Comparison of ENCODE assay signal across 14 cellular contexts in genomic region chr1:164630626-164631396, GRCh38.
A peak's percentile ranks its signal among the peaks of the same experiment; 100 is the strongest.
DNase-seq lines count a peak whose midpoint lies in the region; ATAC-seq, FAIRE-seq and TF ChIP-seq lines count a peak whose summit lies in the region.
"Had no signal": no experiment of that assay in that cellular context is flagged by ENCODE, and none has a peak within 500 bp of the region (broad histone marks: within the 10 kb centered on the region; RNA-seq: fewer than 3 reads in every experiment).

No MANE protein-coding gene starts in this region.

- H4K20me1 ChIP-seq in H1 (replicated peaks in 1 of 2; ENCODE audit: control insufficient read depth in 1 of 2, insufficient read depth in 2 of 2, low read length in 2 of 2), result peaks cover 4 to 7% of the 10 kb centered on the region in 2 experiments

- no peak overlapping the region for H4K91ac ChIP-seq in H1 (replicated peaks; ENCODE audit: insufficient read length, low read length)

- H2BK120ac ChIP-seq in H1 (replicated peaks; ENCODE audit: low read depth, low read length), result no peak overlapping the region

- WGBS in A549 (ENCODE audit: missing lambda C conversion rate), result 20% methylated on average over 3 of the region's 3 CpGs
- 82% methylated on average over 3 of the region's 3 CpGs; no CpG with 5 or more reads in 1 of the 2 experiments for WGBS in H1 (ENCODE audit: extremely low coverage in 1 of 2, insufficient coverage in 1 of 2, insufficient read length in 1 of 2, insufficient replicate concordance in 2 of 2, low coverage in 1 of 2, low lambda C conversion rate in 2 of 2, missing lambda C conversion rate in 1 of 2), 2 experiments

- H2BK12ac ChIP-seq in H1 (ENCODE audit: low read depth, low read length), result no peak overlapping the region

- no peak overlapping the region for H2BK20ac ChIP-seq in H1 (ENCODE audit: low read length)

- H3K27ac Mint-ChIP-seq in effector memory CD8-positive, alpha-beta T cell, result no peak overlapping the region
- H3K27ac Mint-ChIP-seq: activated CD4-positive, alpha-beta T cell treated with anti-CD3 and anti-CD28 coated beads for 36 hours; T-helper 1 cell treated with Interleukin-12 subunit alpha and Interleukin-12 subunit beta and Interleukin-4 antibody, amounts not matched to agents 30 μg/mL and 1 μg/mL, for 36 hours had no signal

- H3K4me1 ChIP-seq in A549 (peaks cover 56% of the 10 kb centered on the region), HEK293 (ENCODE audit: control insufficient read depth, insufficient read depth, low read length) (peaks cover 25% of the 10 kb centered on the region), H1 (replicated peaks in 1 of 4; ENCODE audit: control insufficient read depth in 3 of 4, insufficient read depth in 4 of 4, low read length in 3 of 4) (peaks cover 6 to 25% (median 20%) of the 10 kb centered on the region in 4 experiments)

- H3K36me3 Mint-ChIP-seq in effector memory CD8-positive, alpha-beta T cell (ENCODE audit: insufficient read depth), result no peaks in the 10 kb centered on the region

- ATAC-seq in A549, result peak in 1 of 2 experiments; percentile 48; a peak in 3 of 6 replicates
- ATAC-seq in left lobe of liver, result peak; percentile 14
- no peak for ATAC-seq in effector memory CD8-positive, alpha-beta T cell (replicated peaks)
- ATAC-seq: activated CD4-positive, alpha-beta T cell treated with anti-CD3 and anti-CD28 coated beads for 36 hours; Panc1 had no signal

- H4K5ac ChIP-seq in H1 (ENCODE audit: insufficient read length, low read depth, low read length), result no peak overlapping the region

- TF ChIP-seq CTCF in A549 (IDR thresholded peaks at IDR 0.05), result no peak
- TF ChIP-seq CTCF in HEK293 (tag by site-specific recombination; IDR thresholded peaks at IDR 0.05), result no peak
- no peak for TF ChIP-seq CTCF in H1 (IDR thresholded peaks at IDR 0.05; ENCODE audit: control extremely low read depth in 1 of 3, insufficient read depth in 1 of 3, low read depth in 1 of 3, low read length in 3 of 3)

- H2AFZ ChIP-seq in H1 (ENCODE audit: low read length), result no peak overlapping the region

- TF ChIP-seq POLR2A in A549 (IDR thresholded peaks at IDR 0.05; ENCODE audit: low read length), result no peak
- TF ChIP-seq POLR2A in H1 (IDR thresholded peaks at IDR 0.05; ENCODE audit: control extremely low read depth in 1 of 2, low read depth in 2 of 2, low read length in 2 of 2), result no peak

- H3K27me3 Mint-ChIP-seq in effector memory CD8-positive, alpha-beta T cell, result no peaks in the 10 kb centered on the region

- H3K9me3 ChIP-seq in A549 (no peaks in the 10 kb centered on the region), HEK293 (ENCODE audit: control insufficient read depth, insufficient read depth, low read depth, low read length) (no peaks in the 10 kb centered on the region), H1 (ENCODE audit: insufficient read depth in 2 of 2, low read depth in 1 of 2, low read length in 1 of 2) (no peaks in the 10 kb centered on the region)

- H3K18ac ChIP-seq in H1 (ENCODE audit: extremely low read depth, low read length), result no peak overlapping the region

- peak overlapping the region in 1 of 4 experiments; percentile 8; a peak in 1 of 7 replicates for H3K9ac ChIP-seq in H1 (replicated peaks in 1 of 4; ENCODE audit: extremely low read depth in 1 of 4, low read depth in 3 of 4, low read length in 3 of 4)

- no peak overlapping the region for H2AK5ac ChIP-seq in H1 (ENCODE audit: low read depth, low read length)

- H3K79me1 ChIP-seq in H1 (ENCODE audit: low read depth, low read length), result peaks cover 10% of the 10 kb centered on the region; the same call in 1 of the 2 replicates

- H3K9me3 Mint-ChIP-seq in effector memory CD8-positive, alpha-beta T cell, result no peaks in the 10 kb centered on the region
- H3K9me3 Mint-ChIP-seq: T-helper 1 cell treated with Interleukin-12 subunit alpha and Interleukin-12 subunit beta and Interleukin-4 antibody, amounts not matched to agents 30 μg/mL and 1 μg/mL, for 36 hours had no signal

- H3K4me2 ChIP-seq in A549 (peak overlapping the region; percentile 33), H1 (ENCODE audit: insufficient read depth in 1 of 2, low read depth in 2 of 2, low read length in 2 of 2) (no peak overlapping the region)

- FAIRE-seq in A549 (lab: Jason Lieb, UNC), result peak; percentile 61
- peak; percentile 13 for FAIRE-seq in H1 (lab: Jason Lieb, UNC)

- peak in 1 of 2 experiments; percentile 40 for DNase-seq in A549 (ENCODE audit: low read depth in 1 of 2, low spot score in 1 of 2)
- DNase-seq in H1 (ENCODE audit: low read depth in 1 of 2, low spot score in 2 of 2), result no peak
- DNase-seq in left lobe of liver (ENCODE audit: low spot score), result no peak
- no peak for DNase-seq in GDM1 (lab: John Stamatoyannopoulos, UW)
- DNase-seq in effector memory CD8-positive, alpha-beta T cell, result no peak
- no peak for DNase-seq in D341Med (ENCODE audit: low spot score)
- DNase-seq in head of caudate nucleus, result no peak
- DNase-seq: activated CD4-positive, alpha-beta T cell treated with anti-CD3 and anti-CD28 coated beads for 36 hours; activated T-cell treated with anti-CD3 and anti-CD28 coated beads, Interleukin-2, amount 50 U/mL, for 1 hour; DND-41; NCI-H2171 treated with DMSO at 0.1 percent for 48 hours had no signal

- H3K4me3 Mint-ChIP-seq in effector memory CD8-positive, alpha-beta T cell, result no peak overlapping the region
- H3K4me3 Mint-ChIP-seq: activated CD4-positive, alpha-beta T cell treated with anti-CD3 and anti-CD28 coated beads for 36 hours; T-helper 1 cell treated with Interleukin-12 subunit alpha and Interleukin-12 subunit beta and Interleukin-4 antibody, amounts not matched to agents 30 μg/mL and 1 μg/mL, for 36 hours had no signal

- H3K4me3 ChIP-seq in A549 (no peak overlapping the region), HEK293 (ENCODE audit: low read depth, low read length) (no peak overlapping the region), H1 (ENCODE audit: extremely low read depth in 1 of 4, insufficient read depth in 2 of 4, low read depth in 3 of 4, low read length in 4 of 4) (no peak overlapping the region)

- H4K8ac ChIP-seq in H1 (ENCODE audit: extremely low read depth, insufficient read depth, low read length), result no peak overlapping the region

- no peaks in the 10 kb centered on the region for H3K36me3 ChIP-seq in HEK293 (ENCODE audit: control insufficient read depth in 2 of 2, insufficient read depth in 1 of 2, low read length in 2 of 2)
- H3K36me3 ChIP-seq in H1 (ENCODE audit: control insufficient read depth in 2 of 4, insufficient read depth in 4 of 4, low read length in 3 of 4), result peaks cover 0 to 7% (median 2%) of the 10 kb centered on the region in 4 experiments; a peak in 4 of 8 replicates

- H2BK15ac ChIP-seq in H1 (ENCODE audit: low read length), result no peak overlapping the region

- TF ChIP-seq RAD21 in A549 (conservative IDR thresholded peaks at IDR 0.05 in 1 of 2, IDR thresholded peaks at IDR 0.05 in 1 of 2) (no peak), H1 (IDR thresholded peaks at IDR 0.05 in 1 of 2, conservative IDR thresholded peaks at IDR 0.05 in 1 of 2; ENCODE audit: low read depth in 2 of 2, low read length in 2 of 2) (no peak)

- H3K56ac ChIP-seq in H1 (replicated peaks; ENCODE audit: insufficient read length, low read depth, low read length), result no peak overlapping the region

- no peak overlapping the region for H2BK5ac ChIP-seq in H1 (ENCODE audit: low read depth, low read length)

- intact Hi-C loops in head of caudate nucleus (cut with DNase I), result no loop called here

- CTCF ChIA-PET in A549 (lab: Yijun Ruan, JAX) (interaction anchor here (0.6 to 1.2 kb wide), 4 partner anchors 44 to 157 kb away, joined by 3 to 4 read pairs (median 4); partner anchors contain the start of gene PBX1), HEK293 (lab: Yijun Ruan, JAX) (interaction anchor here (0.6 to 0.7 kb wide), 3 partner anchors 52 to 1082 kb away, joined by 3 read pairs; no protein-coding TSS in a partner anchor), H1 (lab: Charles Lee; ENCODE audit: partially characterized antibody) (interaction anchor here (0.6 to 1.6 kb wide), 7 partner anchors 8 to 266 kb away, joined by 3 to 4 read pairs (median 3); no protein-coding TSS in a partner anchor)

- H3K23me2 ChIP-seq in H1 (ENCODE audit: low read depth, low read length), result peaks cover 3% of the 10 kb centered on the region; the same call in 1 of the 2 replicates

- no peak overlapping the region for H3K14ac ChIP-seq in H1 (ENCODE audit: insufficient read length)

- POLR2A ChIA-PET in A549 (lab: Yijun Ruan, JAX), result no interaction called here
- POLR2A ChIA-PET in HEK293 (lab: Yijun Ruan, JAX), result interaction anchor here (0.6 kb wide), 2 partner anchors 10 to 886 kb away, joined by 5 to 8 read pairs; no protein-coding TSS in a partner anchor
- POLR2A ChIA-PET in H1 (lab: Charles Lee; ENCODE audit: partially characterized antibody), result interaction anchor here (0.5 to 2.2 kb wide), 2 partner anchors 19 to 63 kb away, joined by 3 to 7 read pairs; no protein-coding TSS in a partner anchor

- no peak overlapping the region for H3K23ac ChIP-seq in H1 (ENCODE audit: insufficient read length)

- no peaks in the 10 kb centered on the region for H3K27me3 ChIP-seq in H1 (replicated peaks in 1 of 4; ENCODE audit: control insufficient read depth in 3 of 4, extremely low read depth in 1 of 4, insufficient read depth in 3 of 4, low read length in 3 of 4)

- H3K4ac ChIP-seq in H1 (replicated peaks; ENCODE audit: insufficient read length, low read depth, low read length), result no peak overlapping the region

- H3K4me1 Mint-ChIP-seq in effector memory CD8-positive, alpha-beta T cell (ENCODE audit: low read depth in 2 of 2), result no peaks in the 10 kb centered on the region
- H3K4me1 Mint-ChIP-seq: activated CD4-positive, alpha-beta T cell treated with anti-CD3 and anti-CD28 coated beads for 36 hours had no signal

- H3K27ac ChIP-seq in A549 (peak overlapping the region; percentile 43 to 67; a peak in 5 of 6 replicates), HEK293 (ENCODE audit: extremely low read depth, low read depth, low read length) (no peak overlapping the region), H1 (ENCODE audit: low read depth, low read length) (no peak overlapping the region)

- peaks cover 3 to 98% of the 10 kb centered on the region in 2 experiments; a peak in 3 of 4 replicates for H3K79me2 ChIP-seq in H1 (ENCODE audit: control insufficient read depth in 1 of 2, insufficient read depth in 2 of 2, low read length in 2 of 2)

- TF ChIP-seq EP300 in A549 (IDR thresholded peaks at IDR 0.05) (peak in 1 of 2 experiments; percentile 49; a peak in 1 of 5 replicates), H1 (IDR thresholded peaks at IDR 0.05; ENCODE audit: borderline replicate concordance in 1 of 2, low read depth in 2 of 2, low read length in 2 of 2) (no peak)

TF ChIP-seq in A549, 52 proteins besides CTCF, POLR2A, EP300 and RAD21 (continues in another document):
- TF ChIP-seq MAFK (IDR thresholded peaks at IDR 0.05; ENCODE audit: partially characterized antibody) (peak; percentile 37), ESRRA (IDR thresholded peaks at IDR 0.05; ENCODE audit: borderline replicate concordance, low read length) (no peak)

TF ChIP-seq in HEK293, 187 proteins besides CTCF, POLR2A, EP300 and RAD21 (continues in another document):
- no peak for TF ChIP-seq ZFHX2 (tag by site-specific recombination; conservative IDR thresholded peaks at IDR 0.05)
- no peak for TF ChIP-seq ZNF114 (tag by site-specific recombination; IDR thresholded peaks at IDR 0.05)

TF ChIP-seq in H1, 55 proteins besides CTCF, POLR2A, EP300 and RAD21 (continues in another document):
- TF ChIP-seq KDM5A (IDR thresholded peaks at IDR 0.05; ENCODE audit: low read length), result no peak
- no peak for TF ChIP-seq TAF1 (IDR thresholded peaks at IDR 0.05; ENCODE audit: low read depth, low read length)

Comparison
In these comparisons a context has a peak if more than half of its experiments do, and no peak if none do; other contexts are left out.
1. H3K27ac ChIP-seq: peak in A549 (2 of 2); none in HEK293 (single experiment) and H1 (single experiment).